In the genomic region with DNA sequence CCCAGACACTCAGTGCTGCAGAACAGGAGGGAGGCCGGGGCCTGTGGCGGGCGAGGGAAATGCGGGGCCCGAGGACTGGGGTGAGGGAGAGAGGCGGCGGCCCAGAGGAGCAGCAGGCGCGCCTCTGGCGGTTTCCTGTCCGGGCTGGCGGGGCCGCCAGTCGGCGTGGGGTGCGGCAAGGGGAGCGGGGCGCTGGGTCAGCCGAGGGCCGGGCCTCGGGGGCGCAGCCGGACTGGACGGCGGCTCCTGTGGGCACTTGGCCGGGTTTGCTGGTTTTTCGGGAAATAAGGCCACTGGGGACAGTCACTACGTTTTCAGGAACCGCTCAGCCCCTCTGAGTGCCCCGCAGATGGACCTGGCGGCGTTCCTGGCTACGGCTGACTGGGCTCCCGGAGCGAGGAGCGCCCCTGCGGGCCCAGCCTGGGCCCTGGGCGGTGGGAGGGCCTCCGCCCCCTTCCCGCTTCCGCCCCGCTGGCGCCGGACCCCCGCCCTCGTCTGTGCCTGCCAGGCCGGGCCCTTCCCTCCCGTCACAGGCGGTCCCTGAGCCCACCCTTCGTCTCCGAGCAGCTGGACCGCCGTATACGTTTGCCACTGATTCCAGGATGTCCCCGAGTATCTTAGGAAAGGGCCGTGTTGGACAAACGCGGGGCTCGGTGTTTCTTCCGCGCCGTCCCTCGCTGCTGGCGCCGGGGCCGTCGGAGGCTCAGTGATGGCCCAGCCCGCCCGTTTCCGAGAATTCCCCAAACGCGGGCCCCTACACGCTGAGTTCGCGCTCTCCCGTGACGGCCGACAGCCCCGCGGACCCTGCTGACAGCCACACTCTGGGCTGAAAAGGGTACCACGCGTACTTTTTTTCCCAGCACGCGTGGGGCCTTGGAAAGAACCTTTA, we compare ENCODE assay signal across 1 cellular context.
TF ChIP-seq lines count a peak whose summit lies in the region.

No MANE protein-coding gene starts in this region.

TF ChIP-seq in IMR-90, 13 proteins besides CTCF, POLR2A, EP300 and RAD21 (continued from another document):
- TF ChIP-seq RFX5 (IDR thresholded peaks at IDR 0.05; ENCODE audit: low read depth, low read length): no peak
- no peak for TF ChIP-seq RCOR1 (IDR thresholded peaks at IDR 0.05; ENCODE audit: insufficient replicate concordance, low read length)
- no peak for TF ChIP-seq NFE2L2 (IDR thresholded peaks at IDR 0.05; ENCODE audit: low read depth, low read length)
- TF ChIP-seq, protein P1, sequence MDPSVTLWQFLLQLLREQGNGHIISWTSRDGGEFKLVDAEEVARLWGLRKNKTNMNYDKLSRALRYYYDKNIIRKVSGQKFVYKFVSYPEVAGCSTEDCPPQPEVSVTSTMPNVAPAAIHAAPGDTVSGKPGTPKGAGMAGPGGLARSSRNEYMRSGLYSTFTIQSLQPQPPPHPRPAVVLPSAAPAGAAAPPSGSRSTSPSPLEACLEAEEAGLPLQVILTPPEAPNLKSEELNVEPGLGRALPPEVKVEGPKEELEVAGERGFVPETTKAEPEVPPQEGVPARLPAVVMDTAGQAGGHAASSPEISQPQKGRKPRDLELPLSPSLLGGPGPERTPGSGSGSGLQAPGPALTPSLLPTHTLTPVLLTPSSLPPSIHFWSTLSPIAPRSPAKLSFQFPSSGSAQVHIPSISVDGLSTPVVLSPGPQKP (IDR thresholded peaks at IDR 0.05; ENCODE audit: borderline replicate concordance, low read depth, low read length): no peak
- TF ChIP-seq MAZ (IDR thresholded peaks at IDR 0.05; ENCODE audit: borderline replicate concordance, low read depth, low read length): no peak
